In the genomic region with DNA sequence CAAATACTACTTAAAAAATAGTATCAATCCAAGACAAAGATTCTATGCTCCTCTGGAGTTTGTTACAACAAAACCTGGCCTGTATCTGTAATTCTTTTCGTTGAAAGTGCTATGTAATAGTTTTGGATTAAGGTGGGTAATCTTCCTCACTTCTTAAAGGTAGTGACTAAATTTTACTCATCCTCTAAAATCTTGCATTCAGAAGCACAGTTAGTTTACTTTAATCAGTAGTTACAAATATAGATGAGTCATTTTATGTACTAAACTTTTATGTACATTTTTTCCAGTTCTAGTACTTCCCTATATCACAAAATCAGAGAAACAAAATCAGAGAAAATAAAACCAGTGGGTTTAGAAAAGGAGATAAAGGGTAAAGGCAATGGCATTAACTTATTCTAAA, we compare ENCODE assay signal across 19 cellular contexts. TPM values are rescaled to one million over a fixed set of nuclear protein-coding genes. Genes with fewer than 3 reads are reported as not detected.
DNase-seq lines count a peak whose midpoint lies in the region; TF ChIP-seq lines count a peak whose summit lies in the region.
"Had no signal": no experiment of that assay in that cellular context is flagged by ENCODE, and none has a peak within 500 bp of the region (broad histone marks: within the 10 kb centered on the region; RNA-seq: fewer than 3 reads in every experiment).

No MANE protein-coding gene starts in this region.

- H2AFZ ChIP-seq in PC-9 (no peak overlapping the region), mesenchymal stem cell (ENCODE audit: low read depth, low read length) (no peak overlapping the region)

- H3K9me2 ChIP-seq in PC-9 (ENCODE audit: insufficient read depth), result no peaks in the 10 kb centered on the region

- CTCF ChIA-PET in PC-9 (lab: Charles Lee), result interaction anchor here (0.7 kb wide), 1 partner anchor 28 kb away, joined by 5 read pairs; no protein-coding TSS in a partner anchor

- peaks cover 17% of the 10 kb centered on the region; the same call in 1 of the 2 replicates for H3F3A ChIP-seq in PC-9 (ENCODE audit: insufficient read depth, low read depth)

- no peak overlapping the region for H3K23ac ChIP-seq in mesenchymal stem cell (ENCODE audit: low read length in 2 of 2)

- intact Hi-C loops in PC-9 (cut with micrococcal nuclease; ENCODE audit: unreplicated experiment), result no loop called here

- no peak overlapping the region for H3K18ac ChIP-seq in mesenchymal stem cell (ENCODE audit: low read depth in 1 of 2, low read length in 2 of 2)

- no TSS peak for BruUV-seq in PC-9 (replicated peaks; lab: Mats Ljungman, UMichigan)

- no peak for TF ChIP-seq CTCF in PC-9 (conservative IDR thresholded peaks at IDR 0.05)
- no peak for TF ChIP-seq CTCF in GM13976 (IDR thresholded peaks at IDR 0.05; ENCODE audit: borderline replicate concordance, control extremely low read depth, extremely low read depth, insufficient read depth, missing control alignments)

- H3K9ac ChIP-seq in adipocyte (ENCODE audit: low read length), result no peak overlapping the region
- H3K9ac ChIP-seq in mesenchymal stem cell (ENCODE audit: low read length), result no peak overlapping the region

- H2BK120ac ChIP-seq in mesenchymal stem cell (ENCODE audit: low read depth, low read length), result no peak overlapping the region

- H3K4me2 ChIP-seq in PC-9 (peak overlapping the region; percentile 8), mesenchymal stem cell (ENCODE audit: low read length, poor library complexity, severe bottlenecking) (no peak overlapping the region)

- WGBS in mesenchymal stem cell, result no CpG with 5 or more reads among the region's 1 CpG

- POLR2A ChIA-PET in PC-9 (lab: Charles Lee; ENCODE audit: unreplicated experiment), result interaction anchor here (0.8 kb wide), 1 partner anchor 376 kb away, joined by 9 read pairs; no protein-coding TSS in a partner anchor

- peaks cover 24% of the 10 kb centered on the region for H3K4me1 ChIP-seq in PC-9 (replicated peaks; ENCODE audit: insufficient read depth)
- H3K4me1 ChIP-seq in adipocyte (ENCODE audit: control insufficient read depth, insufficient read depth, low read length), result peaks cover 29% of the 10 kb centered on the region
- H3K4me1 ChIP-seq in mesenchymal stem cell (ENCODE audit: control insufficient read depth, insufficient read depth, low read depth, low read length), result peaks cover 1% of the 10 kb centered on the region
- H3K4me1 ChIP-seq: Peyer's patch had no signal

- no peaks in the 10 kb centered on the region for H3K79me2 ChIP-seq in PC-9 (ENCODE audit: low read depth)

- in situ Hi-C loops in GM13976 (cut with MboI; ENCODE audit: low sequenced_read_pairs, unreplicated experiment), result no loop called here

- H4K91ac ChIP-seq in mesenchymal stem cell (ENCODE audit: low read length), result no peak overlapping the region

- H3K79me1 ChIP-seq in mesenchymal stem cell (replicated peaks; ENCODE audit: low read length, poor library complexity, severe bottlenecking), result peaks cover 3% of the 10 kb centered on the region

- no peak overlapping the region for H4K8ac ChIP-seq in mesenchymal stem cell (ENCODE audit: low read length)

- no peaks in the 10 kb centered on the region for H4K20me1 ChIP-seq in PC-9 (ENCODE audit: insufficient read depth)

- H3K27ac ChIP-seq in PC-9 (peak overlapping the region; percentile 31), mesenchymal stem cell (ENCODE audit: low read length, poor library complexity, severe bottlenecking) (no peak overlapping the region)
- H3K27ac ChIP-seq: C4-2B, Peyer's patch, SJCRH30 had no signal

- DNase-seq in ELR (ENCODE audit: low read depth) (peak; percentile 63), PC-9 (peak in 1 of 2 experiments; percentile 40), adipocyte (ENCODE audit: low read depth) (peak; percentile 12), mesenchymal stem cell (peak; percentile 20), GM13976 (ENCODE audit: low spot score) (no peak)
- DNase-seq in stimulated activated CD4-positive, alpha-beta T cell treated with anti-CD3 and anti-CD28 coated beads, Interleukin-1b, Interleukin-23, amount 100 ng/mL, for 48 hours, result no peak
- no peak for DNase-seq in stimulated activated CD4-positive, alpha-beta T cell treated with anti-CD3 and anti-CD28 coated beads, Interleukin-12 subunit alpha, Interleukin-12 subunit beta, amount 100 ng/mL, for 4 hours
- DNase-seq: Calu3, DMS79 treated with DMSO at 0.1 percent for 48 hours, KBM-7, MM.1S, NCI-H1417, NCI-H1694, NCI-H2081, NCI-H2227 treated with DMSO at 0.1 percent for 48 hours, NCI-H526 treated with DMSO at 0.1 percent for 48 hours, Peyer's patch, SJCRH30 had no signal

- no peak overlapping the region for H2BK5ac ChIP-seq in mesenchymal stem cell (ENCODE audit: low read depth, low read length, poor library complexity, severe bottlenecking)

- H3K36me3 ChIP-seq in PC-9 (ENCODE audit: low read depth), result peaks cover 43% of the 10 kb centered on the region
- H3K36me3 ChIP-seq in adipocyte (ENCODE audit: control insufficient read depth, insufficient read depth, low read length, severe bottlenecking), result peaks cover 29% of the 10 kb centered on the region
- peaks cover 4 to 27% of the 10 kb centered on the region in 2 experiments for H3K36me3 ChIP-seq in mesenchymal stem cell (ENCODE audit: control insufficient read depth in 1 of 2, insufficient read depth in 2 of 2, low read depth in 1 of 2, low read length in 2 of 2)
- H3K36me3 ChIP-seq: Peyer's patch had no signal

- H2BK12ac ChIP-seq in mesenchymal stem cell (ENCODE audit: low read length in 2 of 2), result no peak overlapping the region

- H3K27me3 ChIP-seq in PC-9 (ENCODE audit: insufficient read depth, low read depth) (no peaks in the 10 kb centered on the region), adipocyte (replicated peaks; ENCODE audit: control insufficient read depth, insufficient read depth, low read length) (no peaks in the 10 kb centered on the region), mesenchymal stem cell (ENCODE audit: control insufficient read depth in 1 of 2, insufficient read depth in 1 of 2, low read length in 2 of 2) (no peaks in the 10 kb centered on the region)
- H3K27me3 ChIP-seq: Peyer's patch, SJCRH30 had no signal

- no peak overlapping the region for H2BK15ac ChIP-seq in mesenchymal stem cell (ENCODE audit: low read depth, poor library complexity, severe bottlenecking)

- H3K4ac ChIP-seq in mesenchymal stem cell (ENCODE audit: low read depth in 1 of 2, low read length in 2 of 2), result no peak overlapping the region

- H3K9me3 ChIP-seq in PC-9 (ENCODE audit: insufficient read depth, low read depth), result 0 out of 2 replicates have a peak, but pooled peaks cover 4% of the 10 kb centered on the region
- no peaks in the 10 kb centered on the region for H3K9me3 ChIP-seq in adipocyte (ENCODE audit: control insufficient read depth, low read length)
- no peaks in the 10 kb centered on the region for H3K9me3 ChIP-seq in mesenchymal stem cell (ENCODE audit: control insufficient read depth, low read length)
- H3K9me3 ChIP-seq: Peyer's patch, SJCRH30 had no signal

- no peak overlapping the region for H3K14ac ChIP-seq in mesenchymal stem cell (ENCODE audit: low read length in 2 of 2)

- no peak overlapping the region for H3K4me3 ChIP-seq in PC-9
- H3K4me3 ChIP-seq in adipocyte (ENCODE audit: low read length), result no peak overlapping the region
- no peak overlapping the region for H3K4me3 ChIP-seq in mesenchymal stem cell (ENCODE audit: insufficient read depth in 1 of 2, low read depth in 1 of 2, low read length in 2 of 2)
- H3K4me3 ChIP-seq: Peyer's patch, SJCRH30 had no signal

- H2AK5ac ChIP-seq in mesenchymal stem cell (ENCODE audit: low read length, severe bottlenecking), result no peak overlapping the region

RNA-seq across cellular contexts. Expression of a gene that starts 51.3 kb away (rescaled TPM):
- total RNA-seq in PC-9 (2021), result 13.7 and 16.1 TPM in 2 replicates
- 22.7 TPM for polyA plus RNA-seq in mesenchymal stem cell (2013, experiment 1 of 2)
- polyA plus RNA-seq in mesenchymal stem cell (2013, experiment 2 of 2), result 22.7 TPM

Comparison
In these comparisons a context has a peak if more than half of its experiments do, and no peak if none do; other contexts are left out.
1. DNase-seq: peak in ELR (single experiment), adipocyte (single experiment) and mesenchymal stem cell (single experiment); none in GM13976 (single experiment), stimulated activated CD4-positive, alpha-beta T cell treated with anti-CD3 and anti-CD28 coated beads, Interleukin-1b, Interleukin-23, amount 100 ng/mL, for 48 hours (single experiment) and stimulated activated CD4-positive, alpha-beta T cell treated with anti-CD3 and anti-CD28 coated beads, Interleukin-12 subunit alpha, Interleukin-12 subunit beta, amount 100 ng/mL, for 4 hours (single experiment).